Comparison of ENCODE assay signal across 9 cellular contexts in the genomic region with DNA sequence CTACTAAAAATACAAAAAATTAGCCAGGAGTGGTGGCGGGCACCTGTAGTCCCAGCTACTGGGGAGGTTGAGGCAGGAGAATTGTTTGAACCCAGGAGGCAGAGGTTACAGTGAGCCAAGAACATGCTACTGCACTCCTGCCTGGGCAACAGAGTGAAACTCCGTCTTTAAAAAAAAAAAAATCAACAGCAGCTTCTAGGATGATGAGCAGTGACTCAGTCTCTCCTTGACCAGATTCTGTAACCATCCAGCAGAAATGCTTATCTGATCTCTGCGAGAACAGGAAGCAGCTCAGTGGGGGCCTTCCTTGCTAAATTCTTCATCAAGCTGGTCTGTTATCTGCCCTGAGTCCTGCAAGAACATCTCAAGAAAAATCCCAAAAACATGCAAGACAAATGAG. TPM values are rescaled to one million over a fixed set of nuclear protein-coding genes. Genes with fewer than 3 reads are reported as not detected.
A peak's percentile ranks its signal among the peaks of the same experiment; 100 is the strongest.
DNase-seq lines count a peak whose midpoint lies in the region; ATAC-seq and TF ChIP-seq lines count a peak whose summit lies in the region.
"Not testable (repeated sequence)": the region's sequence is repeated elsewhere in the genome, so short reads cannot be mapped to it uniquely, and the experiment has no call there.
"Had no signal": no experiment of that assay in that cellular context is flagged by ENCODE, and none has a peak within 500 bp of the region (broad histone marks: within the 10 kb centered on the region; RNA-seq: fewer than 3 reads in every experiment).

No MANE protein-coding gene starts in this region.

- H3K36me3 ChIP-seq in BJ (ENCODE audit: control insufficient read depth, insufficient read depth, low read length); mammary epithelial cell (ENCODE audit: insufficient read depth, low read length); trophoblast cell (ENCODE audit: control insufficient read depth in 1 of 2, insufficient read depth in 2 of 2, low read length in 2 of 2): not testable (repeated sequence)

- not testable (repeated sequence) for H3K4me3 Mint-ChIP-seq in HFFc6; activated CD8-positive, alpha-beta T cell treated with anti-CD3 and anti-CD28 coated beads for 36 hours

- peak; percentile 4 for DNase-seq in BJ (ENCODE audit: low read depth)
- peak; percentile 53 for DNase-seq in HFFc6
- peak; percentile 50 for DNase-seq in NCI-H226
- peak; percentile 7 for DNase-seq in activated CD8-positive, alpha-beta T cell treated with anti-CD3 and anti-CD28 coated beads for 36 hours
- DNase-seq in mammary epithelial cell: peak; percentile 57
- peak; percentile 17 for DNase-seq in fibroblast of the aortic adventitia (ENCODE audit: low read depth)
- DNase-seq in trophoblast cell: peak; percentile 4 to 58

- H3K14ac ChIP-seq in trophoblast cell (ENCODE audit: low read length): not testable (repeated sequence)

- dilution Hi-C loops in mammary epithelial cell (cut with HindIII; ENCODE audit: low sequenced_read_pairs): not testable (repeated sequence)

- not testable (repeated sequence) for H3K23ac ChIP-seq in trophoblast cell (ENCODE audit: low read length)

- H3K27me3 ChIP-seq in BJ (ENCODE audit: control insufficient read depth, insufficient read depth, low read length); mammary epithelial cell (ENCODE audit: insufficient read depth, low read length); trophoblast cell (ENCODE audit: insufficient read depth, low read length): not testable (repeated sequence)

- not testable (repeated sequence) for H3K27ac ChIP-seq in mammary epithelial cell (ENCODE audit: insufficient read depth, low read depth, low read length); trophoblast cell (ENCODE audit: low read depth, low read length)

- TF ChIP-seq CTCF in BJ (IDR thresholded peaks at IDR 0.05; ENCODE audit: insufficient read depth, low read depth, low read length); HFFc6 (IDR thresholded peaks at IDR 0.05); activated CD8-positive, alpha-beta T cell treated with anti-CD3 and anti-CD28 coated beads for 36 hours (IDR thresholded peaks at IDR 0.05); mammary epithelial cell (conservative IDR thresholded peaks at IDR 0.05 in 1 of 2, IDR thresholded peaks at IDR 0.05 in 1 of 2; ENCODE audit: extremely low read depth in 1 of 2, insufficient read depth in 1 of 2, low read depth in 1 of 2, low read length in 2 of 2); fibroblast of the aortic adventitia (IDR thresholded peaks at IDR 0.05; ENCODE audit: insufficient read depth, low read length): not testable (repeated sequence)

- H3K4me1 ChIP-seq in mammary epithelial cell (ENCODE audit: insufficient read depth, low read length); trophoblast cell (ENCODE audit: control insufficient read depth in 1 of 2, insufficient read depth in 2 of 2, low read length in 2 of 2): not testable (repeated sequence)

- H3K9me3 ChIP-seq in mammary epithelial cell (replicated peaks; ENCODE audit: insufficient read depth, low read length); trophoblast cell (ENCODE audit: insufficient read depth, low read depth, low read length): not testable (repeated sequence)

- not testable (repeated sequence) for H3K4me2 ChIP-seq in mammary epithelial cell (ENCODE audit: insufficient read depth, low read depth, low read length); trophoblast cell (ENCODE audit: low read length)

- H3K4me3 ChIP-seq in BJ (ENCODE audit: low read depth, low read length); mammary epithelial cell (replicated peaks in 1 of 3; ENCODE audit: insufficient read depth in 1 of 3, low read depth in 2 of 3, low read length in 3 of 3); fibroblast of the aortic adventitia (ENCODE audit: low read depth, low read length); trophoblast cell (ENCODE audit: low read depth, low read length): not testable (repeated sequence)

- not testable (repeated sequence) for ATAC-seq in activated CD8-positive, alpha-beta T cell treated with anti-CD3 and anti-CD28 coated beads for 36 hours

- not testable (repeated sequence) for H2AFZ ChIP-seq in mammary epithelial cell (ENCODE audit: low read depth, low read length); trophoblast cell (ENCODE audit: insufficient read depth, low read length, poor library complexity)

- H3K9me3 Mint-ChIP-seq in HFFc6; activated CD8-positive, alpha-beta T cell treated with anti-CD3 and anti-CD28 coated beads for 36 hours: not testable (repeated sequence)

- H3K4ac ChIP-seq in trophoblast cell (ENCODE audit: low read depth, low read length): not testable (repeated sequence)

- WGBS in mammary epithelial cell (ENCODE audit: low coverage, missing lambda C conversion rate): no CpG with 5 or more reads among the region's 3 CpGs
- WGBS in trophoblast cell (ENCODE audit: extremely low coverage, insufficient coverage, insufficient read length): no CpG with 5 or more reads among the region's 3 CpGs

- H4K8ac ChIP-seq in trophoblast cell (ENCODE audit: low read depth, low read length): not testable (repeated sequence)

- H3K4me1 Mint-ChIP-seq in HFFc6 (ENCODE audit: low read depth); activated CD8-positive, alpha-beta T cell treated with anti-CD3 and anti-CD28 coated beads for 36 hours (ENCODE audit: low read depth): not testable (repeated sequence)

- H3K9ac ChIP-seq in mammary epithelial cell (ENCODE audit: insufficient read depth, low read length); trophoblast cell (ENCODE audit: low read length): not testable (repeated sequence)

- POLR2A ChIA-PET in BJ (lab: Charles Lee); activated CD8-positive, alpha-beta T cell treated with anti-CD3 and anti-CD28 coated beads for 36 hours (lab: Charles Lee): not testable (repeated sequence)

- not testable (repeated sequence) for H3K36me3 Mint-ChIP-seq in HFFc6 (ENCODE audit: low read depth); activated CD8-positive, alpha-beta T cell treated with anti-CD3 and anti-CD28 coated beads for 36 hours (ENCODE audit: low read depth)

- H3K79me2 ChIP-seq in mammary epithelial cell (ENCODE audit: insufficient read depth, low read length); trophoblast cell (ENCODE audit: control insufficient read depth, insufficient read depth, low read length, poor library complexity): not testable (repeated sequence)

- not testable (repeated sequence) for H3K27ac Mint-ChIP-seq in HFFc6; activated CD8-positive, alpha-beta T cell treated with anti-CD3 and anti-CD28 coated beads for 36 hours

- H2AK5ac ChIP-seq in trophoblast cell (ENCODE audit: low read length): not testable (repeated sequence)

- H3K18ac ChIP-seq in trophoblast cell (ENCODE audit: low read length): not testable (repeated sequence)

- not testable (repeated sequence) for BruUV-seq in mammary epithelial cell (replicated peaks; lab: Mats Ljungman, UMichigan)

- in situ Hi-C loops in mammary epithelial cell (cut with MboI; ENCODE audit: low sequenced_read_pairs in 2 of 2): not testable (repeated sequence)

- H3K79me1 ChIP-seq in trophoblast cell (ENCODE audit: low read length): not testable (repeated sequence)

- H2BK12ac ChIP-seq in trophoblast cell (ENCODE audit: low read length): not testable (repeated sequence)

- H2BK120ac ChIP-seq in trophoblast cell (ENCODE audit: insufficient read depth, low read length, poor library complexity): not testable (repeated sequence)

- H4K91ac ChIP-seq in trophoblast cell (ENCODE audit: low read depth, low read length): peak overlapping the region; percentile 14

- intact Hi-C loops in activated CD8-positive, alpha-beta T cell treated with anti-CD3 and anti-CD28 coated beads for 36 hours (cut with micrococcal nuclease); mammary epithelial cell (cut with micrococcal nuclease): not testable (repeated sequence)

- not testable (repeated sequence) for H3K27me3 Mint-ChIP-seq in HFFc6 (ENCODE audit: insufficient read depth); activated CD8-positive, alpha-beta T cell treated with anti-CD3 and anti-CD28 coated beads for 36 hours

- not testable (repeated sequence) for H4K12ac ChIP-seq in trophoblast cell (ENCODE audit: low read depth, low read length)

- not testable (repeated sequence) for H4K20me1 ChIP-seq in mammary epithelial cell (ENCODE audit: insufficient read depth, low read length)

- not testable (repeated sequence) for H2BK5ac ChIP-seq in trophoblast cell (ENCODE audit: low read depth, low read length, poor library complexity)

- CTCF ChIA-PET in BJ (lab: Yijun Ruan, JAX); activated CD8-positive, alpha-beta T cell treated with anti-CD3 and anti-CD28 coated beads for 36 hours (lab: Charles Lee); mammary epithelial cell (lab: Charles Lee; ENCODE audit: low non-redundant PET): not testable (repeated sequence)

RNA-seq across cellular contexts. Expression of gene FAM25C, which starts 5.5 kb away (rescaled TPM):
- not detected in 2 replicates for polyA plus RNA-seq in BJ (2011; rRNA removed)
- not detected in 2 replicates for polyA minus RNA-seq in BJ (2011; rRNA and poly(A)+ RNA removed)
- not detected for total RNA-seq in HFFc6 (2021; fragmentation: NEBNext Ultra II Directional; extraction: Animal tissue kit (Norgen Biotek cat#: 25700))
- total RNA-seq in activated CD8-positive, alpha-beta T cell treated with anti-CD3 and anti-CD28 coated beads for 36 hours: not detected
- total RNA-seq in mammary epithelial cell: not detected
- polyA plus RNA-seq in mammary epithelial cell: 1.1 TPM
- polyA minus RNA-seq in mammary epithelial cell: not detected
- total RNA-seq in fibroblast of the aortic adventitia (ENCODE audit: low replicate concordance): not detected in 2 replicates
- not detected in 2 replicates for polyA plus RNA-seq in trophoblast cell (2013)
- total RNA-seq: CD4-positive, CD25-positive, alpha-beta regulatory T cell; HT-29 had no signal
- polyA plus RNA-seq: CD4-positive, CD25-positive, alpha-beta regulatory T cell had no signal

Comparison
In these comparisons a context has a peak if more than half of its experiments do, and no peak if none do; other contexts are left out.
1. DNase-seq: peak in every context shown above with its lines; median percentile 57 in mammary epithelial cell; 53 in HFFc6; 50 in NCI-H226; 31 in trophoblast cell; 17 in fibroblast of the aortic adventitia; 7 in activated CD8-positive, alpha-beta T cell treated with anti-CD3 and anti-CD28 coated beads for 36 hours; 4 in BJ.